Comparison of ENCODE assay signal across 7 cellular contexts in the genomic region with DNA sequence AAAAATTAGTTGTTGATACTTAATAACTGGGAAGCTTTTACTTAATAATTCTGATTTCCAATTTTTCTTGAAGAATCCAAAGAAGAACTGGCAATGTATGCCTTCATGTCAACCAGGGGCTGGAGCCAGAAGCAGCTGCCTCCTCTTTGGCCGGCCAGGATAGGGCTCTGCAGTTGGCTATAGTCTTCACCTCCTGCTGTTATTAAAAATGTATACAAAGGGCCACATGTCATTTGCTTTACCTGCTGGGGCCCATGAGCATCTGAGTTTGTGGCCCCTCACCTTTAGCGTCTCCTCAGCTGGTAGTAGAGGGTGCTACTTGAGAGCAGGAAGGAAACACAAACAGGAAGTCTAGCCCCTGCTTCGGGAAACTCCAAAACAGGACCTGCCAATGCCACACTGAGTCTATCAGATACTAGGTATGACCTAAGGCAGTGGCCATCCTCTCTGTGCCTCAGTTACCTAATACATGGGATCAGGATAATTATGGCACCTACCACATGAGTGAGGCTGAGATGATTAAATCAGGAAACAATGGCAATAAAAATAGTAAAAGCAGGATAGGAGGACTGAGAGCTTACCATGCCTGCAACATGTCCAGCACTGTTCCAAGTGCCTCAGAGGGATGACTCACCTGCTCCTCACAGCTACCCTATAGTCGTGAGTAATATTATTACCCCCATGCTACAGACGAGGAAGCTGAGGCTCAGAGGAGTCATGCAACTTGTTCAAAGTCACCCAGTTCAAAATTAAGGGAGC.
DNase-seq lines count a peak whose midpoint lies in the region; ATAC-seq lines count a peak whose summit lies in the region.

No MANE protein-coding gene starts in this region.

- no peak for ATAC-seq in HG03439 (IDR thresholded peaks at IDR 0.05; ENCODE audit: unreplicated experiment)
- ATAC-seq in HG03196 (IDR thresholded peaks at IDR 0.05; ENCODE audit: unreplicated experiment), result no peak

- DNase-seq in HCEC 1CT, result peak; percentile 61
- DNase-seq in T1000 (lab: John Stamatoyannopoulos, UW), result peak; percentile 3
- DNase-seq in epithelial cell of prostate (ENCODE audit: low read depth, low spot score), result peak; percentile 94
- peak; percentile 56 for DNase-seq in stimulated activated CD4-positive, alpha-beta T cell treated with anti-CD3 and anti-CD28 coated beads, Interleukin-4, amount 100 ng/mL, for 24 hours
- DNase-seq in NCI-H2171 (lab: John Stamatoyannopoulos, UW), result no peak

- peak overlapping the region; percentile 52 for H3K27ac ChIP-seq in epithelial cell of prostate
